ENCODE assay signal across 8 cellular contexts in the genomic region with DNA sequence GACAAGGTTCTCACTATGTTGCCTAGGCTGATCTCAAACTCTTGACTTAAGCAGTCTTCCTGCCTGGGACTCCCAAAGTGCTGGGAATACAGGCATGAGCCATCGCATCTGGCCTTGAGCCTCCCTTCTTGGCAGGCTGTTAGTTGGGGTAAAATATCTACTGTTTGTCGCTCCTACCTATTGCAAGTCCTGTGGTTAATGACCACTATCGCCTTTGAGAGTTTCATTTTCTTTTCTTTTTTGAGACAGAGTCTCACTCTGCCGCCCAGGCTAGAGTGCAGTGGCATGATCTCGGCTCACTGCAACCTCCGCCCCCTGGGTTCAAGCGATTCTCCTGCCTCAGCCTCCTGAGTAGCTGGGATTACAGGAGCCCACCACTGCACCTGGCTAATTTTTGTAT.
A peak's percentile ranks its signal among the peaks of the same experiment; 100 is the strongest.
DNase-seq lines count a peak whose midpoint lies in the region; ATAC-seq, FAIRE-seq and TF ChIP-seq lines count a peak whose summit lies in the region.
"Not testable (repeated sequence)": the region's sequence is repeated elsewhere in the genome, so short reads cannot be mapped to it uniquely, and the experiment has no call there.

No MANE protein-coding gene starts in this region.

- not testable (repeated sequence) for H3K9me3 Mint-ChIP-seq in activated T-cell treated with anti-CD3 and anti-CD28 coated beads, Interleukin-2, amount 50 U/mL, for 24 hours

- H3K36me3 Mint-ChIP-seq in activated T-cell treated with anti-CD3 and anti-CD28 coated beads, Interleukin-2, amount 50 U/mL, for 24 hours (ENCODE audit: low read depth) = not testable (repeated sequence)

- H2AFZ ChIP-seq in KMS-11 (ENCODE audit: low read depth) = not testable (repeated sequence)

- POLR2A ChIA-PET in A549 (lab: Yijun Ruan, JAX) = interaction anchor here (2.5 kb wide), 1 partner anchor 35 kb away, joined by 17 read pairs; no protein-coding TSS in a partner anchor

- not testable (repeated sequence) for H4K20me1 ChIP-seq in KMS-11 (ENCODE audit: insufficient read depth)

- H3K27ac ChIP-seq in A549 (peak overlapping the region; percentile 94 to 96), KMS-11 (peak overlapping the region; percentile 45), lower lobe of right lung (peak overlapping the region; percentile 69)

- WGBS in A549 (ENCODE audit: missing lambda C conversion rate) = 94% methylated on average over 7 of the region's 7 CpGs

- H3K36me3 ChIP-seq in KMS-11 (ENCODE audit: insufficient read depth); lower lobe of right lung: not testable (repeated sequence)

- TF ChIP-seq POLR2A in A549 (IDR thresholded peaks at IDR 0.05; ENCODE audit: low read length) = not testable (repeated sequence)

- not testable (repeated sequence) for H3K4me3 Mint-ChIP-seq in activated T-cell treated with anti-CD3 and anti-CD28 coated beads, Interleukin-2, amount 50 U/mL, for 24 hours

- peak overlapping the region; percentile 67 for H3K27ac Mint-ChIP-seq in activated T-cell treated with anti-CD3 and anti-CD28 coated beads, Interleukin-2, amount 50 U/mL, for 24 hours

- H3K27me3 ChIP-seq in KMS-11 (ENCODE audit: insufficient read depth, low read depth); lower lobe of right lung (ENCODE audit: low read depth): not testable (repeated sequence)

- not testable (repeated sequence) for ATAC-seq in A549, lower lobe of right lung
- ATAC-seq in GM18861 (IDR thresholded peaks at IDR 0.05; ENCODE audit: unreplicated experiment) (peak; percentile 31), GM19468 (IDR thresholded peaks at IDR 0.05; ENCODE audit: extremely low read depth, unreplicated experiment) (peak; percentile 65), HG02623 (IDR thresholded peaks at IDR 0.05; ENCODE audit: unreplicated experiment) (peak; percentile 57), HG03103 (IDR thresholded peaks at IDR 0.05; ENCODE audit: low read depth, unreplicated experiment) (peak; percentile 57)

- TF ChIP-seq EP300 in A549 (IDR thresholded peaks at IDR 0.05) = not testable (repeated sequence)

- FAIRE-seq in A549 (lab: Jason Lieb, UNC) = not testable (repeated sequence)

- H3K9ac ChIP-seq in KMS-11 = not testable (repeated sequence)

- not testable (repeated sequence) for H3K79me2 ChIP-seq in KMS-11 (ENCODE audit: insufficient read depth, low read depth)

- not testable (repeated sequence) for H3K4me3 ChIP-seq in A549; KMS-11 (IDR thresholded peaks at IDR 0.05; ENCODE audit: insufficient read depth, low read depth, low read length); lower lobe of right lung

- H3K4me2 ChIP-seq in A549 = peak overlapping the region; percentile 72
- H3K4me2 ChIP-seq in KMS-11 = peak overlapping the region; percentile 28

- H3K27me3 Mint-ChIP-seq in activated T-cell treated with anti-CD3 and anti-CD28 coated beads, Interleukin-2, amount 50 U/mL, for 24 hours = not testable (repeated sequence)

- intact Hi-C loops in lower lobe of right lung (cut with DNase I) = not testable (repeated sequence)

- DNase-seq in A549 (ENCODE audit: low read depth in 1 of 2, low spot score in 1 of 2); activated T-cell treated with anti-CD3 and anti-CD28 coated beads, Interleukin-2, amount 50 U/mL, for 24 hours; lower lobe of right lung: not testable (repeated sequence)

- H3K4me1 Mint-ChIP-seq in activated T-cell treated with anti-CD3 and anti-CD28 coated beads, Interleukin-2, amount 50 U/mL, for 24 hours (ENCODE audit: low read depth) = peaks cover 25% of the 10 kb centered on the region

- not testable (repeated sequence) for TF ChIP-seq CTCF in A549 (IDR thresholded peaks at IDR 0.05); KMS-11 (conservative IDR thresholded peaks at IDR 0.05; ENCODE audit: low read depth, low read length); lower lobe of right lung (IDR thresholded peaks at IDR 0.05)

- H3K4me1 ChIP-seq in A549 (peaks cover 54% of the 10 kb centered on the region), KMS-11 (ENCODE audit: low read depth, poor library complexity, severe bottlenecking) (peaks cover 36% of the 10 kb centered on the region)
- not testable (repeated sequence) for H3K4me1 ChIP-seq in lower lobe of right lung

- not testable (repeated sequence) for H3K9me3 ChIP-seq in A549, lower lobe of right lung

- not testable (repeated sequence) for TF ChIP-seq RAD21 in A549 (conservative IDR thresholded peaks at IDR 0.05 in 1 of 2, IDR thresholded peaks at IDR 0.05 in 1 of 2)

- CTCF ChIA-PET in A549 (lab: Yijun Ruan, JAX) = interaction anchor here (1.1 to 2.7 kb wide), 18 partner anchors 10 to 790 kb away, joined by 3 to 19 read pairs (median 6); a partner anchor contains a TSS

Comparison
In these comparisons a context has a peak if more than half of its experiments do, and no peak if none do; other contexts are left out.
1. H3K27ac ChIP-seq: peak in every context shown above with its lines; median percentile 95 in A549; 69 in lower lobe of right lung; 45 in KMS-11.